ENCODE assay signal across 17 cellular contexts in genomic region chr5:109917966-109918365, GRCh38.
DNase-seq lines count a peak whose midpoint lies in the region; ATAC-seq, FAIRE-seq and TF ChIP-seq lines count a peak whose summit lies in the region.
"Had no signal": no experiment of that assay in that cellular context is flagged by ENCODE, and none has a peak within 500 bp of the region (broad histone marks: within the 10 kb centered on the region; RNA-seq: fewer than 3 reads in every experiment).

No MANE protein-coding gene starts in this region.

- H3K4me1 ChIP-seq in HepG2 (ENCODE audit: insufficient read depth, low read length) (peaks cover 14% of the 10 kb centered on the region), right lobe of liver (peaks cover 0 to 6% (median 0%) of the 10 kb centered on the region in 4 donors), liver (ENCODE audit: control insufficient read depth in 4 of 4, insufficient read depth in 4 of 4, low read length in 3 of 4) (peaks cover 0 to 11% (median 4%) of the 10 kb centered on the region in 4 donors)
- H3K4me1 ChIP-seq: BLaER1 treated with 17β-estradiol and CSF1 and Interleukin-3, amounts not matched to agents 10 nM and 100 nM had no signal

- H2AFZ ChIP-seq in HepG2 (ENCODE audit: low read length): no peak overlapping the region

- no peaks in the 10 kb centered on the region for H4K20me1 ChIP-seq in HepG2 (ENCODE audit: insufficient read depth, low read length)
- H4K20me1 ChIP-seq: BLaER1 treated with 17β-estradiol and CSF1 and Interleukin-3, amounts not matched to agents 10 nM and 100 nM had no signal

- H3K4me3 ChIP-seq in HepG2 (replicated peaks in 1 of 3; ENCODE audit: insufficient read depth in 1 of 3, low read depth in 2 of 3, low read length in 3 of 3) (no peak overlapping the region), right lobe of liver (no peak overlapping the region), liver (ENCODE audit: low read depth in 1 of 3, low read length in 3 of 3) (no peak overlapping the region)
- H3K4me3 ChIP-seq: BLaER1 treated with 17β-estradiol and CSF1 and Interleukin-3, amounts not matched to agents 10 nM and 100 nM; GM12878 had no signal

- POLR2A ChIA-PET in HepG2 (lab: Yijun Ruan, JAX): no interaction called here

- H3K4me2 ChIP-seq in HepG2 (ENCODE audit: low read depth, low read length): no peak overlapping the region
- H3K4me2 ChIP-seq: BLaER1 treated with 17β-estradiol and CSF1 and Interleukin-3, amounts not matched to agents 10 nM and 100 nM had no signal

- H3K27me3 Mint-ChIP-seq in activated T-cell treated with anti-CD3 and anti-CD28 coated beads, Interleukin-2, amount 50 U/mL, for 4 hours (ENCODE audit: low read depth): no peaks in the 10 kb centered on the region
- H3K27me3 Mint-ChIP-seq: CD4-positive, CD25-positive, alpha-beta regulatory T cell; IgD-negative memory B cell had no signal

- no peaks in the 10 kb centered on the region for H3K27me3 ChIP-seq in HepG2 (ENCODE audit: control insufficient read depth in 1 of 2, insufficient read depth in 2 of 2, low read length in 2 of 2)
- H3K27me3 ChIP-seq in right lobe of liver: no peaks in the 10 kb centered on the region
- H3K27me3 ChIP-seq in liver (ENCODE audit: control insufficient read depth in 4 of 4, insufficient read depth in 4 of 4, low read length in 3 of 4): no peaks in the 10 kb centered on the region
- H3K27me3 ChIP-seq: BLaER1 treated with 17β-estradiol and CSF1 and Interleukin-3, amounts not matched to agents 10 nM and 100 nM had no signal

- H3K9ac ChIP-seq in HepG2 (ENCODE audit: insufficient read depth, low read depth, low read length) (no peak overlapping the region), liver (ENCODE audit: low read depth in 1 of 2, low read length in 2 of 2) (no peak overlapping the region)
- H3K9ac ChIP-seq: BLaER1 treated with 17β-estradiol and CSF1 and Interleukin-3, amounts not matched to agents 10 nM and 100 nM had no signal

- CTCF ChIA-PET in HepG2 (lab: Yijun Ruan, JAX; ENCODE audit: low intra/inter-chr PET ratio, low total read pairs): no interaction called here

- TF ChIP-seq CTCF in HepG2 (CRISPR knock-in tag; IDR thresholded peaks at IDR 0.05): no peak
- TF ChIP-seq CTCF in right lobe of liver (IDR thresholded peaks at IDR 0.05): no peak
- TF ChIP-seq CTCF in liver (IDR thresholded peaks at IDR 0.05; ENCODE audit: low read depth, low read length, missing input control): no peak

- no peak for DNase-seq in HepG2 (ENCODE audit: low spot score)
- no peak for DNase-seq in right lobe of liver
- peak; percentile 7 for DNase-seq in RPMI7951 (ENCODE audit: low read depth)
- DNase-seq in fibroblast of gingiva (ENCODE audit: low read depth): peak; percentile 79
- no peak for DNase-seq in HPDE6-E6E7 (ENCODE audit: extremely low spot score)
- no peak for DNase-seq in activated T-cell treated with anti-CD3 and anti-CD28 coated beads, Interleukin-2, amount 50 U/mL, for 4 hours
- no peak for DNase-seq in effector CD8-positive, alpha-beta T cell (lab: John Stamatoyannopoulos, UW)
- DNase-seq: CD4-positive, CD25-positive, alpha-beta regulatory T cell; DMS 273 treated with DMSO at 0.1 percent for 48 hours; GOT3; H9 had no signal

- in situ Hi-C loops in HepG2 (cut with HindIII; ENCODE audit: extremely low pct_ligation_motif_present, low pct_unique_long_range_greater_than_20kb): no loop called here

- intact Hi-C loops in HepG2 (cut with micrococcal nuclease; ENCODE audit: unreplicated experiment): no loop called here
- intact Hi-C loops in right lobe of liver (cut with DNase I): no loop called here

- BruUV-seq in HepG2 (replicated peaks; lab: Mats Ljungman, UMichigan): no TSS peak

- 87% methylated on average over 3 of the region's 4 CpGs for WGBS in HepG2 (ENCODE audit: low lambda C conversion rate)
- 87% methylated on average over 3 of the region's 4 CpGs for WGBS in right lobe of liver (ENCODE audit: insufficient coverage, low coverage, low lambda C conversion rate, missing lambda C conversion rate)
- 89% methylated on average over 4 of the region's 4 CpGs for WGBS in liver

- H3K9me3 Mint-ChIP-seq in activated T-cell treated with anti-CD3 and anti-CD28 coated beads, Interleukin-2, amount 50 U/mL, for 4 hours: no peaks in the 10 kb centered on the region
- H3K9me3 Mint-ChIP-seq: H9, IgD-negative memory B cell had no signal

- no peak for TF ChIP-seq POLR2A in HepG2 (IDR thresholded peaks at IDR 0.05; ENCODE audit: insufficient read depth in 1 of 2, low read depth in 2 of 2, low read length in 2 of 2)
- TF ChIP-seq POLR2A in right lobe of liver (IDR thresholded peaks at IDR 0.05): no peak

- H3K9me3 ChIP-seq in HepG2 (ENCODE audit: low read length): no peaks in the 10 kb centered on the region
- no peaks in the 10 kb centered on the region for H3K9me3 ChIP-seq in right lobe of liver
- H3K9me3 ChIP-seq in liver (ENCODE audit: control insufficient read depth in 4 of 4, low read length in 3 of 4): no peaks in the 10 kb centered on the region
- H3K9me3 ChIP-seq: BLaER1 treated with 17β-estradiol and CSF1 and Interleukin-3, amounts not matched to agents 10 nM and 100 nM had no signal

- no peak overlapping the region for H3K4me3 Mint-ChIP-seq in activated T-cell treated with anti-CD3 and anti-CD28 coated beads, Interleukin-2, amount 50 U/mL, for 4 hours
- H3K4me3 Mint-ChIP-seq: CD4-positive, CD25-positive, alpha-beta regulatory T cell; H9; IgD-negative memory B cell had no signal

- H3K27ac ChIP-seq in HepG2 (ENCODE audit: extremely low read length, insufficient read depth, low read length) (no peak overlapping the region), right lobe of liver (no peak overlapping the region), liver (ENCODE audit: low read depth in 1 of 2, low read length in 2 of 2) (no peak overlapping the region)
- H3K27ac ChIP-seq: 22Rv1; BLaER1 treated with 17β-estradiol and CSF1 and Interleukin-3, amounts not matched to agents 10 nM and 100 nM; HL-60 had no signal

- H3K36me3 ChIP-seq in HepG2 (replicated peaks in 1 of 2; ENCODE audit: control insufficient read depth in 1 of 2, insufficient read depth in 2 of 2, low read length in 2 of 2): no peaks in the 10 kb centered on the region
- H3K36me3 ChIP-seq in right lobe of liver: no peaks in the 10 kb centered on the region
- H3K36me3 ChIP-seq in liver (ENCODE audit: control insufficient read depth in 4 of 4, insufficient read depth in 3 of 4, low read depth in 1 of 4, low read length in 3 of 4): no peaks in the 10 kb centered on the region
- H3K36me3 ChIP-seq: BLaER1 treated with 17β-estradiol and CSF1 and Interleukin-3, amounts not matched to agents 10 nM and 100 nM had no signal

- H3K79me2 ChIP-seq in HepG2 (ENCODE audit: insufficient read depth, low read length): no peaks in the 10 kb centered on the region

- no peak for ATAC-seq in HepG2
- no peak for ATAC-seq in right lobe of liver
- no peak for ATAC-seq in activated T-cell treated with anti-CD3 and anti-CD28 coated beads, Interleukin-2, amount 50 U/mL, for 4 hours
- ATAC-seq: GM12878 had no signal

- TF ChIP-seq RAD21 in HepG2 (CRISPR knock-in tag; IDR thresholded peaks at IDR 0.05) (no peak), liver (IDR thresholded peaks at IDR 0.05) (no peak)

- no peak for FAIRE-seq in HepG2 (lab: Jason Lieb, UNC)
- FAIRE-seq: GM12878 had no signal

- H3K4me1 Mint-ChIP-seq in activated T-cell treated with anti-CD3 and anti-CD28 coated beads, Interleukin-2, amount 50 U/mL, for 4 hours (ENCODE audit: low read depth): peaks cover 38% of the 10 kb centered on the region

- no peaks in the 10 kb centered on the region for H3K36me3 Mint-ChIP-seq in activated T-cell treated with anti-CD3 and anti-CD28 coated beads, Interleukin-2, amount 50 U/mL, for 4 hours (ENCODE audit: insufficient read depth)
- H3K36me3 Mint-ChIP-seq: CD4-positive, CD25-positive, alpha-beta regulatory T cell had no signal

- TF ChIP-seq EP300 in HepG2 (IDR thresholded peaks at IDR 0.05; ENCODE audit: low read depth in 2 of 2, low read length in 2 of 2): no peak
- no peak for TF ChIP-seq EP300 in HepG2 (CRISPR knock-in tag; IDR thresholded peaks at IDR 0.05; ENCODE audit: borderline replicate concordance)

TF ChIP-seq in HepG2, 621 proteins besides CTCF, POLR2A, EP300 and RAD21:
- TF ChIP-seq KLF16 (CRISPR knock-in tag; IDR thresholded peaks at IDR 0.05) (no peak), CEBPB (IDR thresholded peaks at IDR 0.05; ENCODE audit: borderline replicate concordance, low read depth, low read length) (peak; percentile 32; the same call in 1 of the 2 replicates), ZFY (CRISPR knock-in tag; IDR thresholded peaks at IDR 0.05) (no peak), ZNF841 (CRISPR knock-in tag; IDR thresholded peaks at IDR 0.05; ENCODE audit: borderline replicate concordance) (peak; percentile 64; the same call in 1 of the 2 replicates), ATF1 (CRISPR knock-in tag; IDR thresholded peaks at IDR 0.05) (no peak), ZNF558 (CRISPR knock-in tag; IDR thresholded peaks at IDR 0.05; ENCODE audit: borderline replicate concordance) (no peak), FOXA3 (CRISPR knock-in tag; IDR thresholded peaks at IDR 0.05) (no peak), ATF7 (IDR thresholded peaks at IDR 0.05) (peak; percentile 49), ATF7 (CRISPR knock-in tag; IDR thresholded peaks at IDR 0.05) (no peak)

TF ChIP-seq in liver, 16 proteins besides CTCF, POLR2A, EP300 and RAD21:
- no peak for TF ChIP-seq GABPA (IDR thresholded peaks at IDR 0.05 in 1 of 2, conservative IDR thresholded peaks at IDR 0.05 in 1 of 2)
- no peak for TF ChIP-seq TAF1 (conservative IDR thresholded peaks at IDR 0.05)
- TF ChIP-seq EGR1 (IDR thresholded peaks at IDR 0.05; ENCODE audit: low read depth in 2 of 2): no peak
- TF ChIP-seq SP1 (IDR thresholded peaks at IDR 0.05): no peak
- no peak for TF ChIP-seq FOXA1 (IDR thresholded peaks at IDR 0.05)
- peak; percentile 33 for TF ChIP-seq ATF3 (IDR thresholded peaks at IDR 0.05)
- TF ChIP-seq JUND (IDR thresholded peaks at IDR 0.05): no peak

Comparison
In these comparisons a context has a peak if more than half of its experiments do, and no peak if none do; other contexts are left out.
1. DNase-seq: peak in RPMI7951 (single experiment) and fibroblast of gingiva (single experiment); none in HepG2 (single experiment), right lobe of liver (0 of 3), HPDE6-E6E7 (single experiment), activated T-cell treated with anti-CD3 and anti-CD28 coated beads, Interleukin-2, amount 50 U/mL, for 4 hours (single experiment) and effector CD8-positive, alpha-beta T cell (single experiment).